21 cellular contexts compared by ENCODE assay signal in genomic region chr14:92955381-92955780, GRCh38. TPM values are rescaled to one million over a fixed set of nuclear protein-coding genes. Genes with fewer than 3 reads are reported as not detected.
"Had no signal": no experiment of that assay in that cellular context is flagged by ENCODE, and none has a peak within 500 bp of the region (broad histone marks: within the 10 kb centered on the region; RNA-seq: fewer than 3 reads in every experiment).

No MANE protein-coding gene starts in this region.

- H3K4me3 Mint-ChIP-seq: activated naive CD4-positive, alpha-beta T cell treated with anti-CD3 and anti-CD28 coated beads, Interleukin-2, amount 50 U/mL, for 24 hours; naive thymus-derived CD8-positive, alpha-beta T cell had no signal

- H3K9me3 ChIP-seq: lower lobe of right lung, psoas muscle, right lobe of liver, stomach, thoracic aorta had no signal

- H3K4me3 ChIP-seq: cardiac muscle cell, lower lobe of right lung, psoas muscle, right lobe of liver, smooth muscle cell, stomach, thoracic aorta had no signal

- H3K36me3 ChIP-seq: cardiac muscle cell had no signal

- H3K27me3 Mint-ChIP-seq: activated naive CD4-positive, alpha-beta T cell treated with anti-CD3 and anti-CD28 coated beads, Interleukin-2, amount 50 U/mL, for 24 hours; naive thymus-derived CD8-positive, alpha-beta T cell had no signal

- H3K27ac ChIP-seq: cardiac muscle cell, foreskin keratinocyte, lower lobe of right lung, psoas muscle, right lobe of liver, stomach, thoracic aorta had no signal

- H3K27ac Mint-ChIP-seq: activated naive CD4-positive, alpha-beta T cell treated with anti-CD3 and anti-CD28 coated beads, Interleukin-2, amount 50 U/mL, for 24 hours had no signal

- H3K4me1 ChIP-seq: foreskin keratinocyte, lower lobe of right lung, psoas muscle, right lobe of liver had no signal

- DNase-seq: activated CD4-positive, alpha-beta T cell treated with anti-CD3 and anti-CD28 coated beads, Interleukin-2, amount 50 U/mL, for 1 hour; activated CD4-positive, CD25-positive, alpha-beta regulatory T cell treated with anti-CD3 and anti-CD28 coated beads, Interleukin-2, amount 50 U/mL, for 72 hours; activated CD8-positive, alpha-beta memory T cell treated with anti-CD3 and anti-CD28 coated beads, Interleukin-2, amount 50 U/mL, for 4 hours; activated effector memory CD4-positive, alpha-beta T cell treated with anti-CD3 and anti-CD28 coated beads, Interleukin-2, amount 50 U/mL, for 16 hours; activated T-cell treated with anti-CD3 and anti-CD28 coated beads, Interleukin-2, amount 50 U/mL, for 48 hours; foreskin keratinocyte; lower lobe of right lung; naive thymus-derived CD8-positive, alpha-beta T cell; psoas muscle; stimulated activated CD4-positive, alpha-beta T cell treated with anti-CD3 and anti-CD28 coated beads, Interleukin-4, amount 100 ng/mL, for 1 hour; stomach; T-helper 1 cell; T-helper 9 cell had no signal

- H3K9me3 Mint-ChIP-seq: activated naive CD4-positive, alpha-beta T cell treated with anti-CD3 and anti-CD28 coated beads, Interleukin-2, amount 50 U/mL, for 24 hours; naive thymus-derived CD8-positive, alpha-beta T cell had no signal

- ATAC-seq: foreskin keratinocyte; lower lobe of right lung; naive thymus-derived CD8-positive, alpha-beta T cell; psoas muscle; right lobe of liver had no signal

- H3K27me3 ChIP-seq: cardiac muscle cell, foreskin keratinocyte, right lobe of liver, stomach had no signal

RNA-seq across cellular contexts. Expression of gene CHGA, which starts 32.4 kb away (rescaled TPM):
- total RNA-seq: cardiac muscle cell; epithelial cell of proximal tubule; fibroblast of lung; foreskin keratinocyte; naive thymus-derived CD8-positive, alpha-beta T cell; smooth muscle cell; thoracic aorta; ureter had no signal
- polyA plus RNA-seq: fibroblast of lung, foreskin keratinocyte, smooth muscle cell had no signal
